Comparison of ENCODE assay signal across 8 cellular contexts in genomic region chr9:123927625-123928308, GRCh38. TPM values are rescaled to one million over a fixed set of nuclear protein-coding genes. Genes with fewer than 3 reads are reported as not detected.
DNase-seq lines count a peak whose midpoint lies in the region; ATAC-seq and TF ChIP-seq lines count a peak whose summit lies in the region.

No MANE protein-coding gene starts in this region.

- no peak for TF ChIP-seq CTCF in HFFc6 (IDR thresholded peaks at IDR 0.05)

- ATAC-seq in GM21360 (IDR thresholded peaks at IDR 0.05; ENCODE audit: unreplicated experiment) = no peak
- no peak for ATAC-seq in GM19023 (IDR thresholded peaks at IDR 0.05; ENCODE audit: unreplicated experiment)
- ATAC-seq in HG03159 (IDR thresholded peaks at IDR 0.05; ENCODE audit: unreplicated experiment) = no peak

- peaks cover 10% of the 10 kb centered on the region for H3K36me3 Mint-ChIP-seq in HFFc6 (ENCODE audit: low read depth)
- peaks cover 7% of the 10 kb centered on the region for H3K36me3 Mint-ChIP-seq in T-helper 1 cell treated with Interleukin-12 subunit alpha and Interleukin-12 subunit beta and Interleukin-4 antibody, amounts not matched to agents 30 μg/mL and 1 μg/mL, for 36 hours (ENCODE audit: low read depth)

- peak overlapping the region; percentile 86 for H3K27ac Mint-ChIP-seq in HFFc6
- H3K27ac Mint-ChIP-seq in T-helper 1 cell treated with Interleukin-12 subunit alpha and Interleukin-12 subunit beta and Interleukin-4 antibody, amounts not matched to agents 30 μg/mL and 1 μg/mL, for 36 hours = no peak overlapping the region

- H3K4me1 Mint-ChIP-seq in HFFc6 (ENCODE audit: low read depth) = peaks cover 81% of the 10 kb centered on the region
- H3K4me1 Mint-ChIP-seq in T-helper 1 cell treated with Interleukin-12 subunit alpha and Interleukin-12 subunit beta and Interleukin-4 antibody, amounts not matched to agents 30 μg/mL and 1 μg/mL, for 36 hours (ENCODE audit: low read depth) = peaks cover 26% of the 10 kb centered on the region

- DNase-seq in AML-193 (lab: John Stamatoyannopoulos, UW) (peak; percentile 86 to 88), HFFc6 (peak; percentile 27), kidney tubule cell (ENCODE audit: low spot score) (peak; percentile 21), NCI-H146 treated with DMSO at 0.1 percent for 48 hours (lab: John Stamatoyannopoulos, UW; ENCODE audit: unreplicated experiment) (no peak)

- H3K27me3 Mint-ChIP-seq in HFFc6 (ENCODE audit: insufficient read depth) = no peaks in the 10 kb centered on the region; the same call in 1 of the 2 replicates
- H3K27me3 Mint-ChIP-seq in T-helper 1 cell treated with Interleukin-12 subunit alpha and Interleukin-12 subunit beta and Interleukin-4 antibody, amounts not matched to agents 30 μg/mL and 1 μg/mL, for 36 hours (ENCODE audit: low read depth) = no peaks in the 10 kb centered on the region

- peak overlapping the region; percentile 90 for H3K4me3 Mint-ChIP-seq in HFFc6
- peak overlapping the region; percentile 18 for H3K4me3 Mint-ChIP-seq in T-helper 1 cell treated with Interleukin-12 subunit alpha and Interleukin-12 subunit beta and Interleukin-4 antibody, amounts not matched to agents 30 μg/mL and 1 μg/mL, for 36 hours

- H3K9me3 Mint-ChIP-seq in HFFc6 = peaks cover 5% of the 10 kb centered on the region; the same call in 1 of the 2 replicates
- peaks cover 4% of the 10 kb centered on the region for H3K9me3 Mint-ChIP-seq in T-helper 1 cell treated with Interleukin-12 subunit alpha and Interleukin-12 subunit beta and Interleukin-4 antibody, amounts not matched to agents 30 μg/mL and 1 μg/mL, for 36 hours

RNA-seq across cellular contexts. Expression of gene DENND1A, which starts 2.2 kb away (rescaled TPM):
- total RNA-seq in HFFc6 (2021; fragmentation: NEBNext Ultra II Directional; extraction: Animal tissue kit (Norgen Biotek cat#: 25700)) = 10 to 100 TPM; 25.4 to 38.3 (median 30.3) TPM
